ENCODE assay signal across 7 cellular contexts in the genomic region with DNA sequence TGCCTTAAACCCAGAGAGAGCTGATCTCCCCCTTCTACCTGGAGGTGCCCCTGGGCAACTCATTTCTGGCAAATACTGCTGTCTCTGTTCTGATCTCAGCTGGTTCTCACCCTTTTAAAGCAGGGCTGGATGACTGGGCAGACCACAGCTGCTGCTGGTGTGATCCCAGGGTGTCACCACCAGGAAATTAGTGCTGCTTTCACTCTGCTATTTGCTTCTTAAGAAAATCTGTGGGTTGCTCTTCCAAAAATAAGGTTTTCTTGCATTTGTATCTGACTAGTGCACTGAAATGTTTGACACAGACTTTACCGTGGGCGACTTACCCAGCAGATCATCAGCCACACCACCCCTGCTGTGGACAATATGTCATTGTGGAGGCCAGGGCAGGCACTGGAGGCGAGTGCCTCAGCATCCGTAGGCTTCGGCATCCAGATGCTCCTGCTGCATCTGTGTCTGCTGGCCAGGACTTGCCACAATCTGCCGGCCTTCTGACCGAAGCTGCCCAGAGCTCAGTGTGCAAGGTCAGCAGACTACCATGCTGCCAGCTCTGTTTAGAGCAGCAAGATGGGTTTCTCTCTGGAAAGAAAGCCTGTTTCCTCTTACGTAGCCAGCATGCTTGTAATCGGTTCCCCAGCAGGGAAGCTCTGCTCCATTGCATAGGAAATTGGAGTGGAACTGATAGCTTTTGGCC. TPM values are rescaled to one million over a fixed set of nuclear protein-coding genes. Genes with fewer than 3 reads are reported as not detected.
DNase-seq lines count a peak whose midpoint lies in the region; ATAC-seq lines count a peak whose summit lies in the region.

No MANE protein-coding gene starts in this region.

- DNase-seq in activated naive CD4-positive, alpha-beta T cell treated with anti-CD3 and anti-CD28 coated beads for 36 hours = peak; percentile 88
- peak; percentile 15 for DNase-seq in iPS-NIHi11 (ENCODE audit: low spot score)
- DNase-seq in stimulated activated CD4-positive, alpha-beta T cell treated with anti-CD3 and anti-CD28 coated beads, TNF-alpha, amount 100 ng/mL, for 24 hours (ENCODE audit: low read depth in 3 of 3) = peak in 2 of 3 experiments; percentile 24 to 57
- DNase-seq in NCI-H1694 (lab: John Stamatoyannopoulos, UW) = no peak
- DNase-seq in NCI-H2029 (lab: John Stamatoyannopoulos, UW) = no peak

- H3K27ac Mint-ChIP-seq in activated naive CD4-positive, alpha-beta T cell treated with anti-CD3 and anti-CD28 coated beads for 36 hours = peak overlapping the region; percentile 34

- H3K27me3 Mint-ChIP-seq in activated naive CD4-positive, alpha-beta T cell treated with anti-CD3 and anti-CD28 coated beads for 36 hours (ENCODE audit: low read depth) = no peaks in the 10 kb centered on the region

- H3K4me3 Mint-ChIP-seq in activated naive CD4-positive, alpha-beta T cell treated with anti-CD3 and anti-CD28 coated beads for 36 hours = no peak overlapping the region

- intact Hi-C loops in activated naive CD4-positive, alpha-beta T cell treated with anti-CD3 and anti-CD28 coated beads for 36 hours (cut with micrococcal nuclease) = loop anchor here (1.0 to 2.0 kb wide), 6 partner anchors 11 to 81 kb away; no protein-coding TSS in a partner anchor

- ATAC-seq in GM19397 (IDR thresholded peaks at IDR 0.05; ENCODE audit: unreplicated experiment) = peak; percentile 59
- peak; percentile 84 for ATAC-seq in HG03108 (IDR thresholded peaks at IDR 0.05; ENCODE audit: unreplicated experiment)

- CTCF ChIA-PET in activated naive CD4-positive, alpha-beta T cell treated with anti-CD3 and anti-CD28 coated beads for 36 hours (lab: Charles Lee) = interaction anchor here (0.7 to 3.1 kb wide), 8 partner anchors 13 to 169 kb away, joined by 3 to 25 read pairs (median 6); partner anchors contain the start of gene ARHGAP26

- H3K4me1 Mint-ChIP-seq in activated naive CD4-positive, alpha-beta T cell treated with anti-CD3 and anti-CD28 coated beads for 36 hours (ENCODE audit: low read depth) = peaks cover 62% of the 10 kb centered on the region

- no peaks in the 10 kb centered on the region for H3K9me3 Mint-ChIP-seq in activated naive CD4-positive, alpha-beta T cell treated with anti-CD3 and anti-CD28 coated beads for 36 hours

- H3K36me3 Mint-ChIP-seq in activated naive CD4-positive, alpha-beta T cell treated with anti-CD3 and anti-CD28 coated beads for 36 hours (ENCODE audit: low read depth) = no peaks in the 10 kb centered on the region

RNA-seq across cellular contexts. Expression of gene ARHGAP26, which starts 13.6 kb away (rescaled TPM):
- 10 to 100 TPM; 17.0 to 19.5 TPM for total RNA-seq in activated naive CD4-positive, alpha-beta T cell treated with anti-CD3 and anti-CD28 coated beads for 36 hours

Comparison
In these comparisons a context has a peak if more than half of its experiments do, and no peak if none do; other contexts are left out.
1. DNase-seq: peak in activated naive CD4-positive, alpha-beta T cell treated with anti-CD3 and anti-CD28 coated beads for 36 hours (single experiment), iPS-NIHi11 (single experiment) and stimulated activated CD4-positive, alpha-beta T cell treated with anti-CD3 and anti-CD28 coated beads, TNF-alpha, amount 100 ng/mL, for 24 hours (2 of 3); none in NCI-H1694 (single experiment) and NCI-H2029 (single experiment).